In genomic region chr3:4340077-4340410, GRCh38 we compare ENCODE assay signal across 17 cellular contexts. TPM values are rescaled to one million over a fixed set of nuclear protein-coding genes. Genes with fewer than 3 reads are reported as not detected.
DNase-seq lines count a peak whose midpoint lies in the region; ATAC-seq and TF ChIP-seq lines count a peak whose summit lies in the region.
"Had no signal": no experiment of that assay in that cellular context is flagged by ENCODE, and none has a peak within 500 bp of the region (broad histone marks: within the 10 kb centered on the region; RNA-seq: fewer than 3 reads in every experiment).

No MANE protein-coding gene starts in this region.

- ATAC-seq in left ventricle myocardium superior, result no peak
- ATAC-seq: A549; CD8-positive, alpha-beta T cell had no signal

- peaks cover 19 to 25% of the 10 kb centered on the region in 2 donors for H3K36me3 Mint-ChIP-seq in CD14-positive monocyte
- peaks cover 1 to 17% of the 10 kb centered on the region in 2 donors for H3K36me3 Mint-ChIP-seq in CD4-positive, alpha-beta memory T cell

- no peaks in the 10 kb centered on the region for H3K36me3 ChIP-seq in esophagus muscularis mucosa
- no peaks in the 10 kb centered on the region for H3K36me3 ChIP-seq in CD4-positive, alpha-beta memory T cell (ENCODE audit: insufficient read depth, low read length)

- intact Hi-C loops in CD14-positive monocyte (cut with micrococcal nuclease) (no loop called here), esophagus muscularis mucosa (cut with DNase I) (no loop called here), left ventricle myocardium superior (cut with micrococcal nuclease) (no loop called here)
- intact Hi-C loops in CD4-positive, alpha-beta memory T cell (cut with micrococcal nuclease), result no loop called here

- peak overlapping the region; percentile 72 for H3K27ac ChIP-seq in angular gyrus (ENCODE audit: low read depth, low read length)
- H3K27ac ChIP-seq in esophagus muscularis mucosa (replicated peaks in 1 of 4), result peak overlapping the region in 3 of 4 donors; percentile 34 to 63 (median 62)
- H3K27ac ChIP-seq in temporal lobe (ENCODE audit: low read depth, low read length), result peak overlapping the region; percentile 79
- H3K27ac ChIP-seq in CD4-positive, alpha-beta memory T cell (ENCODE audit: low read depth, low read length), result no peak overlapping the region

- CTCF ChIA-PET in CD4-positive, alpha-beta memory T cell (lab: Charles Lee; ENCODE audit: partially characterized antibody), result interaction anchor here (4.6 kb wide), 1 partner anchor 11 kb away, joined by 29 read pairs; no protein-coding TSS in a partner anchor

- TF ChIP-seq CTCF in CD14-positive monocyte (IDR thresholded peaks at IDR 0.05), result no peak
- TF ChIP-seq CTCF in esophagus muscularis mucosa (IDR thresholded peaks at IDR 0.05), result no peak

- H3K27me3 ChIP-seq in esophagus muscularis mucosa, result no peaks in the 10 kb centered on the region
- H3K27me3 ChIP-seq in CD4-positive, alpha-beta memory T cell (ENCODE audit: insufficient read depth, low read length), result no peaks in the 10 kb centered on the region

- no peak for TF ChIP-seq POLR2A in esophagus muscularis mucosa (IDR thresholded peaks at IDR 0.05; ENCODE audit: low read depth)

- no peak for DNase-seq in CD14-positive monocyte (ENCODE audit: low spot score)
- no peak for DNase-seq in esophagus muscularis mucosa (ENCODE audit: extremely low spot score)
- no peak for DNase-seq in DMS153 treated with DMSO at 0.1 percent for 48 hours (lab: John Stamatoyannopoulos, UW; ENCODE audit: unreplicated experiment)
- no peak for DNase-seq in left ventricle myocardium superior
- DNase-seq in HCEC 1CT, result no peak
- DNase-seq in CD4-positive, alpha-beta memory T cell, result no peak
- DNase-seq: CD8-positive, alpha-beta T cell; H7; NCI-H1092 treated with DMSO at 0.1 percent for 48 hours; NCI-H1694; NCI-H2107; NCI-H226; NCI-H526 treated with DMSO at 0.1 percent for 48 hours had no signal

- H3K4me1 Mint-ChIP-seq in CD14-positive monocyte, result peaks cover 11% of the 10 kb centered on the region
- no peaks in the 10 kb centered on the region for H3K4me1 Mint-ChIP-seq in CD4-positive, alpha-beta memory T cell
- H3K4me1 Mint-ChIP-seq: IgD-negative memory B cell had no signal

- H3K27me3 Mint-ChIP-seq in CD14-positive monocyte (ENCODE audit: low read depth in 3 of 3), result no peaks in the 10 kb centered on the region
- no peaks in the 10 kb centered on the region for H3K27me3 Mint-ChIP-seq in CD4-positive, alpha-beta memory T cell
- H3K27me3 Mint-ChIP-seq: IgD-negative memory B cell had no signal

- no peak overlapping the region for H3K27ac Mint-ChIP-seq in CD14-positive monocyte
- H3K27ac Mint-ChIP-seq in CD4-positive, alpha-beta memory T cell, result no peak overlapping the region
- H3K27ac Mint-ChIP-seq: CD8-positive, alpha-beta T cell; IgD-negative memory B cell had no signal

- H3K9me3 ChIP-seq in esophagus muscularis mucosa, result no peaks in the 10 kb centered on the region
- no peaks in the 10 kb centered on the region for H3K9me3 ChIP-seq in CD4-positive, alpha-beta memory T cell (ENCODE audit: control insufficient read depth in 1 of 2, low read length in 2 of 2)
- H3K9me3 ChIP-seq: A549 had no signal

- WGBS in esophagus muscularis mucosa, result 100% methylated on average over 2 of the region's 4 CpGs

- H3K4me1 ChIP-seq in esophagus muscularis mucosa, result peaks cover 0 to 38% (median 21%) of the 10 kb centered on the region in 4 donors
- no peaks in the 10 kb centered on the region for H3K4me1 ChIP-seq in CD4-positive, alpha-beta memory T cell (ENCODE audit: insufficient read depth, low read length)
- H3K4me1 ChIP-seq: A549 had no signal

- no peak overlapping the region for H3K4me3 ChIP-seq in esophagus muscularis mucosa
- H3K4me3 ChIP-seq in CD4-positive, alpha-beta memory T cell (ENCODE audit: low read length in 2 of 2), result no peak overlapping the region
- H3K4me3 ChIP-seq: A549 had no signal

- POLR2A ChIA-PET in CD4-positive, alpha-beta memory T cell (lab: Charles Lee; ENCODE audit: partially characterized antibody), result no interaction called here

- no peak for TF ChIP-seq EP300 in esophagus muscularis mucosa (IDR thresholded peaks at IDR 0.05)

- no peaks in the 10 kb centered on the region for H3K9me3 Mint-ChIP-seq in CD14-positive monocyte
- H3K9me3 Mint-ChIP-seq in CD4-positive, alpha-beta memory T cell, result peaks cover 0 to 1% (median 0%) of the 10 kb centered on the region in 8 donors
- H3K9me3 Mint-ChIP-seq: CD8-positive, alpha-beta T cell had no signal

- peak overlapping the region; percentile 88 to 95 for H3K4me3 Mint-ChIP-seq in CD14-positive monocyte
- no peak overlapping the region for H3K4me3 Mint-ChIP-seq in CD4-positive, alpha-beta memory T cell
- H3K4me3 Mint-ChIP-seq: CD8-positive, alpha-beta T cell; IgD-negative memory B cell had no signal

RNA-seq across cellular contexts. Expression of gene SETMAR, which starts 36.9 kb away (rescaled TPM):
- 1 to 10 TPM; 3.5 to 7.2 TPM for polyA plus RNA-seq in CD14-positive monocyte
- 10 to 100 TPM; 28.5 to 42.6 (median 31.4) TPM for total RNA-seq in esophagus muscularis mucosa
- 34.9 TPM for total RNA-seq in temporal lobe
- 14.6 TPM for total RNA-seq in left ventricle myocardium superior
- 10 to 100 TPM; 11.1 to 11.5 TPM for total RNA-seq in CD4-positive, alpha-beta memory T cell
- 10 to 100 TPM; 10.2 to 12.9 TPM for polyA plus RNA-seq in CD4-positive, alpha-beta memory T cell

Comparison
In these comparisons a context has a peak if more than half of its experiments do, and no peak if none do; other contexts are left out.
1. H3K4me3 Mint-ChIP-seq: peak in CD14-positive monocyte (2 of 2); none in CD4-positive, alpha-beta memory T cell (0 of 8).